24 cellular contexts compared by ENCODE assay signal in the genomic region with DNA sequence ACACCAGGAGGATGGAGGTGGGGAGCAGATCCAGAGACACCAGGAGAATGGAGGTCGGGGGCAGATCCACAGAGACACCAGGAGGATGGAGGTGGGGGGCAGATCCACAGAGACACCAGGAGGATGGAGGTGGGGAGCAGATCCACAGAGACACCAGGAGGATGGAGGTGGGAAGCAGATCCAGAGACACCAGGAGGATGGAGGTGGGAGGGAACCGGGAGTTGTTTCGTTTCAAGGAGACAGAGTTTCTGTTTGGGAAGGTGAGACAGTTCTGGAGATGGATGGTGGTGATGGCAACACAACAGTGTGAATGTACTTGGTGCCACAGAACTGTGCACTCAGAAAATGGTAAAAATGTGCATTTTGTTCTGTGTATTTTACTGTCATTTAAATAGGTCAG.
"Had no signal": no experiment of that assay in that cellular context is flagged by ENCODE, and none has a peak within 500 bp of the region (broad histone marks: within the 10 kb centered on the region; RNA-seq: fewer than 3 reads in every experiment).

No MANE protein-coding gene starts in this region.

- ATAC-seq: HepG2, Panc1, PC-3, SK-N-SH treated with all-trans-retinoic acid at 6 μM for 48 hours had no signal

- H3K27ac ChIP-seq: RWPE1 had no signal

- H3K27me3 ChIP-seq: MG63 had no signal

- DNase-seq: IMR-90, Karpas-422, KG1, MG63, NCI-H1092, NCI-H1105 treated with DMSO at 0.1 percent for 48 hours, NCI-H1417 treated with DMSO at 0.1 percent for 48 hours, NCI-H146, NCI-H1694 treated with DMSO at 0.1 percent for 48 hours, NCI-H1930, NCI-H2081 treated with DMSO at 0.1 percent for 48 hours, NCI-H2171, NCI-H226, NCI-H446, NCI-H510A, NCI-H524 treated with DMSO at 0.1 percent for 48 hours, NCI-H69, NCI-H774, PC-3, SHP77 had no signal

- H3K9me3 ChIP-seq: MG63 had no signal

- H3K4me3 ChIP-seq: MG63 had no signal

- FAIRE-seq: HepG2 had no signal
